Comparison of ENCODE assay signal across 14 cellular contexts in genomic region chr7:123966936-123967335, GRCh38. TPM values are rescaled to one million over a fixed set of nuclear protein-coding genes. Genes with fewer than 3 reads are reported as not detected.
DNase-seq lines count a peak whose midpoint lies in the region; ATAC-seq and TF ChIP-seq lines count a peak whose summit lies in the region.
"Had no signal": no experiment of that assay in that cellular context is flagged by ENCODE, and none has a peak within 500 bp of the region (broad histone marks: within the 10 kb centered on the region; RNA-seq: fewer than 3 reads in every experiment).

No MANE protein-coding gene starts in this region.

- CTCF ChIA-PET in HEK293 (lab: Yijun Ruan, JAX) = interaction anchor here (0.5 to 1.5 kb wide), 6 partner anchors 9 to 1290 kb away, joined by 3 read pairs; no protein-coding TSS in a partner anchor

- POLR2A ChIA-PET in HEK293 (lab: Yijun Ruan, JAX) = no interaction called here

- H3K9me3 ChIP-seq in HEK293 (ENCODE audit: control insufficient read depth, insufficient read depth, low read depth, low read length) = no peaks in the 10 kb centered on the region
- no peaks in the 10 kb centered on the region for H3K9me3 ChIP-seq in SK-N-MC (ENCODE audit: low read depth, low read length)
- H3K9me3 ChIP-seq in heart right ventricle = no peaks in the 10 kb centered on the region
- H3K9me3 ChIP-seq: ascending aorta had no signal

- intact Hi-C loops in heart right ventricle (cut with DNase I) = loop anchor here in 1 of 10 donors (10.0 kb wide), 1 partner anchor 138 kb away; no protein-coding TSS in a partner anchor

- WGBS in heart right ventricle, 2 donors = 52 to 57% methylated on average over 4 of the region's 4 CpGs

- H3K36me3 ChIP-seq in HEK293 (ENCODE audit: control insufficient read depth in 2 of 2, insufficient read depth in 1 of 2, low read length in 2 of 2) (no peaks in the 10 kb centered on the region), SK-N-MC (ENCODE audit: insufficient read depth, low read length) (no peaks in the 10 kb centered on the region), heart right ventricle (no peaks in the 10 kb centered on the region)
- H3K36me3 ChIP-seq: ascending aorta had no signal

- no peaks in the 10 kb centered on the region for H3K27me3 ChIP-seq in heart right ventricle
- H3K27me3 ChIP-seq: ascending aorta had no signal

- DNase-seq in COR-L47 (lab: John Stamatoyannopoulos, UW) (peak; percentile 15), SK-N-MC (ENCODE audit: low read depth, low spot score) (peak; percentile 16), iPS-NIHi7 (ENCODE audit: extremely low spot score) (peak; percentile 14), HCEC 1CT (no peak), heart right ventricle (no peak), NCI-H146 treated with DMSO at 0.1 percent for 48 hours (lab: John Stamatoyannopoulos, UW; ENCODE audit: unreplicated experiment) (no peak)
- DNase-seq: activated T-cell treated with anti-CD3 and anti-CD28 coated beads, Interleukin-2, amount 50 U/mL, for 48 hours; DND-41; Right ventricle myocardium superior; stimulated activated CD4-positive, alpha-beta T cell treated with anti-CD3 and anti-CD28 coated beads, Interleukin-4, amount 100 ng/mL, for 4 hours had no signal

- H3K4me1 ChIP-seq in HEK293 (ENCODE audit: control insufficient read depth, insufficient read depth, low read length) (no peaks in the 10 kb centered on the region), heart right ventricle (no peaks in the 10 kb centered on the region)
- H3K4me1 ChIP-seq: ascending aorta had no signal

- H3K9ac ChIP-seq in SK-N-MC (ENCODE audit: insufficient read length) = no peak overlapping the region

- TF ChIP-seq CTCF in HEK293 (tag by site-specific recombination; IDR thresholded peaks at IDR 0.05) (no peak), heart right ventricle (IDR thresholded peaks at IDR 0.05) (peak in 2 of 9 donors; percentile 7 to 20)

- H3K27ac ChIP-seq in HEK293 (ENCODE audit: extremely low read depth, low read depth, low read length) (no peak overlapping the region), SK-N-MC (no peak overlapping the region), heart right ventricle (no peak overlapping the region)
- H3K27ac ChIP-seq: ascending aorta had no signal

- H3K4me3 ChIP-seq in HEK293 (ENCODE audit: low read depth, low read length) = no peak overlapping the region
- H3K4me3 ChIP-seq in SK-N-MC = no peak overlapping the region
- H3K4me3 ChIP-seq in heart right ventricle = no peak overlapping the region
- H3K4me3 ChIP-seq: ascending aorta had no signal

- ATAC-seq in GM21423 (IDR thresholded peaks at IDR 0.05; ENCODE audit: unreplicated experiment) (no peak), heart right ventricle (no peak)

TF ChIP-seq in HEK293, 187 proteins besides CTCF, POLR2A, EP300 and RAD21:
- TF ChIP-seq KLF17 (tag by site-specific recombination; IDR thresholded peaks at IDR 0.05) (no peak), ZNF654 (tag by site-specific recombination; IDR thresholded peaks at IDR 0.05; ENCODE audit: low read depth) (peak; percentile 26), ZNF211 (tag by site-specific recombination; IDR thresholded peaks at IDR 0.05; ENCODE audit: low read depth) (no peak)

RNA-seq across cellular contexts. Expression of gene SPAM1, which starts 41.9 kb away (rescaled TPM):
- under 1 TPM in 1 of 10 donors, not detected in 9; 0.32 TPM for total RNA-seq in heart right ventricle
- polyA plus RNA-seq in heart right ventricle = not detected
- total RNA-seq: ascending aorta, mucosa of gallbladder, Right ventricle myocardium superior had no signal

Comparison
In these comparisons a context has a peak if more than half of its experiments do, and no peak if none do; other contexts are left out.
1. DNase-seq: peak in COR-L47 (single experiment), SK-N-MC (single experiment) and iPS-NIHi7 (single experiment); none in HCEC 1CT (single experiment), heart right ventricle (0 of 2) and NCI-H146 treated with DMSO at 0.1 percent for 48 hours (single experiment).